In the genomic region with DNA sequence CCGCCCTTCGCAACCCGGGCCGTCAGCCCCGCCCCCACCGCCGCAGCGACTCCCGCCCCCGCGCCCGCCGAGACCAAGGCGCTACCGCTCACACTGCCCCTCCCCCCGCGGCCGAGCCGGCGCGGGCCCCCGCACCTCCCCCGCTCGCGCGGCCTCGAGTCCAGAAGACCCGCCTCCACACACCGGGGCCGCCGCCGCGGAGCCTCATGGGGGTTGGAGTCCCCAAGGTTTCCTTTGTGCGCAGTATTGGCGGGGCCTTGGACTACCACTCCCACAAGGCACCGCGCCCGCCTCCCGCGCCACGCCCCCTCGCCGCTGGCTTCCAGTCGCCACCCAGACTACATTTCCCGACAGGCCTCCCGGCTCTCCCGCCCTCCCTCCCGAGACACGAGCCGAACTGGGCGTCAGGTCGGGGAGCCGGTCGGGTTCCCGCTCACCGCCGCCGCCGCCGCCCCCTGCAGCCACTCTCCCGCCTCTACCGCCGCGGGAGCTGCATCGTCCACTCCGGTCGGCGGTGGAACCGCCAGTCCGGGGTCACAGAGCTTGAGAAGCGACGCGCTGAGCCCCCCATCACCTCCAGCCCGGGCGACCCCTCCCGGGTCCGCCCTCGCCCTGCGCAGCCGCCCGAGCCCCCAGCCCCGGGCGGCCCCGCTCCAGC, we compare ENCODE assay signal across 8 cellular contexts. TPM values are rescaled to one million over a fixed set of nuclear protein-coding genes. Genes with fewer than 3 reads are reported as not detected.
DNase-seq lines count a peak whose midpoint lies in the region; ATAC-seq and TF ChIP-seq lines count a peak whose summit lies in the region.

PHF13 (plus strand) TSS at position 371 of the 658 bp plus-strand sequence. CDS start 336 bp downstream, outside the sequence.

- H3K36me3 ChIP-seq in upper lobe of left lung = peaks cover 0 to 11% (median 0%) of the 10 kb centered on the region in 4 donors

- TF ChIP-seq CTCF in upper lobe of left lung (IDR thresholded peaks at IDR 0.05) = peak in 1 of 6 experiments; percentile 37

- peak within 1 kb of the TSS; percentile 93 to 100 (median 98) for H3K4me3 ChIP-seq in upper lobe of left lung

- H3K27ac ChIP-seq in upper lobe of left lung = peak within 1 kb of the TSS; percentile 89 to 96 (median 93)

- WGBS in upper lobe of left lung, 2 donors = 0 to 1% methylated on average over 9 to 17 of the region's 84 CpGs

- no peaks in the 10 kb centered on the region for H3K9me3 ChIP-seq in upper lobe of left lung

- H3K27me3 ChIP-seq in upper lobe of left lung = no peaks in the 10 kb centered on the region

- TF ChIP-seq POLR2A in upper lobe of left lung (IDR thresholded peaks at IDR 0.05) = peak in 2 of 4 donors; percentile 54 to 63

- peak; percentile 93 for ATAC-seq in GM18498 (IDR thresholded peaks at IDR 0.05; ENCODE audit: unreplicated experiment)
- ATAC-seq in HG02885 (IDR thresholded peaks at IDR 0.05; ENCODE audit: poor library complexity, unreplicated experiment) = peak; percentile 89
- ATAC-seq in left cardiac atrium = peak; percentile 96 to 98
- peak; percentile 98 to 100 for ATAC-seq in upper lobe of left lung (ENCODE audit: low FRiP score in 2 of 2)

- no peak for TF ChIP-seq EP300 in upper lobe of left lung (IDR thresholded peaks at IDR 0.05)

- peaks cover 11 to 26% (median 18%) of the 10 kb centered on the region in 4 donors for H3K4me1 ChIP-seq in upper lobe of left lung

- DNase-seq in NCI-H1694 (lab: John Stamatoyannopoulos, UW) (peak; percentile 86), amniotic epithelial cell (ENCODE audit: low read depth) (peak; percentile 98), left cardiac atrium (peak; percentile 100), posterior vena cava (ENCODE audit: low spot score) (peak; percentile 100), upper lobe of left lung (peak; percentile 100)

- intact Hi-C loops in T-helper 1 cell treated with Interleukin-12 subunit alpha and Interleukin-12 subunit beta and Interleukin-4 antibody, amounts not matched to agents 30 ng/mL and 1 ng/mL, for 36 hours (cut with micrococcal nuclease) = loop anchor here (1.0 to 5.0 kb wide), 8 partner anchors 10 to 1159 kb away; partner anchors contain the start of genes NOL9, RPL22, VAMP3 and ZBTB48
- intact Hi-C loops in left cardiac atrium (cut with DNase I) (no loop called here), posterior vena cava (cut with DNase I) (no loop called here)

RNA-seq across cellular contexts. Expression of gene PHF13, which starts in this region (rescaled TPM):
- 12.2 and 13.8 TPM in 2 replicates for total RNA-seq in T-helper 1 cell treated with Interleukin-12 subunit alpha and Interleukin-12 subunit beta and Interleukin-4 antibody, amounts not matched to agents 30 ng/mL and 1 ng/mL, for 36 hours
- 1 to 10 TPM; 7.8 to 9.0 TPM for total RNA-seq in left cardiac atrium
- total RNA-seq in posterior vena cava = 10 to 100 TPM; 11.6 to 13.8 TPM
- 10 to 100 TPM in 3 of 6 donors, 1 to 10 TPM in 3; 8.4 to 23.0 (median 9.8) TPM for total RNA-seq in upper lobe of left lung

Comparison
In these comparisons a context has a peak if more than half of its experiments do, and no peak if none do; other contexts are left out.
1. Peak in every context shown above with its lines: DNase-seq, ATAC-seq, H3K4me3 ChIP-seq and H3K27ac ChIP-seq.